In genomic region chr19:58098682-58098998, GRCh38 we compare ENCODE assay signal across 1 cellular context.
TF ChIP-seq lines count a peak whose summit lies in the region.

No MANE protein-coding gene starts in this region.

TF ChIP-seq in WTC11, 78 proteins besides CTCF, POLR2A, EP300 and RAD21 (continued from another document):
- TF ChIP-seq ATF6 (CRISPR knock-in tag; IDR thresholded peaks at IDR 0.05): no peak
- TF ChIP-seq NFYB (CRISPR knock-in tag; conservative IDR thresholded peaks at IDR 0.05; ENCODE audit: low read depth): no peak
- no peak for TF ChIP-seq ZBTB43 (CRISPR knock-in tag; IDR thresholded peaks at IDR 0.05)
- TF ChIP-seq, protein P1, sequence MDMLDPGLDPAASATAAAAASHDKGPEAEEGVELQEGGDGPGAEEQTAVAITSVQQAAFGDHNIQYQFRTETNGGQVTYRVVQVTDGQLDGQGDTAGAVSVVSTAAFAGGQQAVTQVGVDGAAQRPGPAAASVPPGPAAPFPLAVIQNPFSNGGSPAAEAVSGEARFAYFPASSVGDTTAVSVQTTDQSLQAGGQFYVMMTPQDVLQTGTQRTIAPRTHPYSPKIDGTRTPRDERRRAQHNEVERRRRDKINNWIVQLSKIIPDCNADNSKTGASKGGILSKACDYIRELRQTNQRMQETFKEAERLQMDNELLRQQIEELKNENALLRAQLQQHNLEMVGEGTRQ (CRISPR knock-in tag; IDR thresholded peaks at IDR 0.05): no peak
- TF ChIP-seq MAX (CRISPR knock-in tag; IDR thresholded peaks at IDR 0.05): no peak
- TF ChIP-seq TCF7 (CRISPR knock-in tag; IDR thresholded peaks at IDR 0.05; ENCODE audit: low read depth): no peak
- no peak for TF ChIP-seq ZNF423 (CRISPR knock-in tag; IDR thresholded peaks at IDR 0.05)
- no peak for TF ChIP-seq JUN (CRISPR knock-in tag; IDR thresholded peaks at IDR 0.05)
- TF ChIP-seq ATF2 (CRISPR knock-in tag; IDR thresholded peaks at IDR 0.05; ENCODE audit: borderline replicate concordance, low read depth): no peak
- no peak for TF ChIP-seq ZNF219 (CRISPR knock-in tag; IDR thresholded peaks at IDR 0.05; ENCODE audit: borderline replicate concordance)
- TF ChIP-seq KAT7 (CRISPR knock-in tag; IDR thresholded peaks at IDR 0.05; ENCODE audit: borderline replicate concordance): no peak
